In the genomic region with DNA sequence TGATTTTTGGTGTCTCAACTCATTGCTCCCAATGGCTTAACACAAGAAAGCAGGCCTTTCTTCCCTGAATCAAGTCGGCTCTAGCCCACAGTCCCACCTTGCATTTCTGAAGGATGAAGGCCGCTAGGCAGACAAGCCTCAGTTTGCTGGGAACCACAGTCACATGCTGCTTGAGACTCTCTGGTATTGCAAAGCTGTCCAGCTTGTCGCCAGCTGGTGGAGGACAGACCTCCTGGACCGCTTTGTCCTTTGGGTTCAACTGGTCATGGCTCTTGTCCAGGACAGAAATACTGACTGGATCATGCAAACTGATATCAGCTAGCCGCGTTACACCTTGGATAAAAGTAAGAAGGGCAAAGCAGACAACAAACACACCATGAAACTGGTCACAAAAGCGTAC, we compare ENCODE assay signal across 1 cellular context.
TF ChIP-seq lines count a peak whose summit lies in the region.

No MANE protein-coding gene starts in this region.

TF ChIP-seq in IMR-90, 13 proteins besides CTCF, POLR2A, EP300 and RAD21 (continued from another document):
- TF ChIP-seq, protein P1, sequence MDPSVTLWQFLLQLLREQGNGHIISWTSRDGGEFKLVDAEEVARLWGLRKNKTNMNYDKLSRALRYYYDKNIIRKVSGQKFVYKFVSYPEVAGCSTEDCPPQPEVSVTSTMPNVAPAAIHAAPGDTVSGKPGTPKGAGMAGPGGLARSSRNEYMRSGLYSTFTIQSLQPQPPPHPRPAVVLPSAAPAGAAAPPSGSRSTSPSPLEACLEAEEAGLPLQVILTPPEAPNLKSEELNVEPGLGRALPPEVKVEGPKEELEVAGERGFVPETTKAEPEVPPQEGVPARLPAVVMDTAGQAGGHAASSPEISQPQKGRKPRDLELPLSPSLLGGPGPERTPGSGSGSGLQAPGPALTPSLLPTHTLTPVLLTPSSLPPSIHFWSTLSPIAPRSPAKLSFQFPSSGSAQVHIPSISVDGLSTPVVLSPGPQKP (IDR thresholded peaks at IDR 0.05; ENCODE audit: borderline replicate concordance, low read depth, low read length): no peak
- TF ChIP-seq NFE2L2 (IDR thresholded peaks at IDR 0.05; ENCODE audit: low read depth, low read length) (no peak), BHLHE40 (IDR thresholded peaks at IDR 0.05; ENCODE audit: low read depth, low read length) (no peak)
